ENCODE assay signal across 31 cellular contexts in the genomic region with DNA sequence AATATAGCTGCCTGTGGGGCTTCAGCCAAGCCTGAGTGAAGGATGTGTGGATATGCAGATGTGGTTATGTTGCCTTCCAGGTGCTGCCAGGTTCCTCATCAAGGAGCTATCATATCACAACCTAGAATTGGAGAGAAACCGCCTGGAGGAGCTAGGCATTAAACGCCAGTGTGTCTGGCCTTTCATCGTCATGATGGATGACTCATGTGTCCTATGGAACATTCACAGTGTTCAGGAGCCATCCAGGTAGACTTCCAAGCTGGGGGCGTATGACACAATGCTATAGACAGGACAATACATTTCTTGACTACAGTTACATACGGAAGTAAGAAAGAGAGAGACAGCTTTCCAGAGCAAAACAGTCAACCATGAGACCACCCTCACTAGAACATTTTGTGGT.
"Had no signal": no experiment of that assay in that cellular context is flagged by ENCODE, and none has a peak within 500 bp of the region (broad histone marks: within the 10 kb centered on the region; RNA-seq: fewer than 3 reads in every experiment).

No MANE protein-coding gene starts in this region.

- ATAC-seq: activated CD4-positive, CD25-positive, alpha-beta regulatory T cell treated with anti-CD3 and anti-CD28 coated beads, Interleukin-2, amount 50 U/mL, for 24 hours; mucosa of descending colon; sciatic nerve; stimulated activated effector memory CD8-positive, alpha-beta T cell treated with anti-CD3 and anti-CD28 coated beads, Interleukin-12 subunit alpha, Interleukin-12 subunit beta, amount 100 ng/mL, for 72 hours; T-cell had no signal

- H3K27ac ChIP-seq: adrenal gland, ascending aorta, brain microvascular endothelial cell, epithelial cell of prostate, esophagus squamous epithelium, left lung, lower lobe of right lung, neutrophil, skin epidermis, thoracic aorta, upper lobe of left lung, VCaP had no signal

- DNase-seq: activated CD4-positive, alpha-beta memory T cell treated with anti-CD3 and anti-CD28 coated beads for 36 hours; activated CD4-positive, alpha-beta T cell treated with anti-CD3 and anti-CD28 coated beads for 48 hours; activated CD8-positive, alpha-beta memory T cell treated with anti-CD3 and anti-CD28 coated beads, Interleukin-2, amount 50 U/mL, for 4 hours; activated effector memory CD4-positive, alpha-beta T cell treated with anti-CD3 and anti-CD28 coated beads, Interleukin-2, amount 50 U/mL, for 16 hours; activated naive CD4-positive, alpha-beta T cell treated with anti-CD3 and anti-CD28 coated beads for 36 hours; activated naive CD8-positive, alpha-beta T cell treated with anti-CD3 and anti-CD28 coated beads for 36 hours; activated T-cell treated with anti-CD3 and anti-CD28 coated beads, Interleukin-2, amount 50 U/mL, for 1 hour; adrenal gland; brain microvascular endothelial cell; central memory CD4-positive, alpha-beta T cell; endodermal cell; esophagus squamous epithelium; left lung; lower lobe of right lung; mucosa of descending colon; stimulated activated CD4-positive, alpha-beta T cell treated with anti-CD3 and anti-CD28 coated beads, Interleukin-4, amount 100 ng/mL, for 24 hours; T-cell; upper lobe of left lung had no signal

- H3K4me1 Mint-ChIP-seq: activated naive CD8-positive, alpha-beta T cell treated with anti-CD3 and anti-CD28 coated beads for 36 hours; nephron; stimulated activated effector memory CD8-positive, alpha-beta T cell treated with anti-CD3 and anti-CD28 coated beads, Interleukin-12 subunit alpha, Interleukin-12 subunit beta, amount 100 ng/mL, for 72 hours; T-cell had no signal

- H3K27ac Mint-ChIP-seq: activated CD4-positive, alpha-beta memory T cell treated with anti-CD3 and anti-CD28 coated beads for 36 hours; activated naive CD4-positive, alpha-beta T cell treated with anti-CD3 and anti-CD28 coated beads for 36 hours; activated naive CD8-positive, alpha-beta T cell treated with anti-CD3 and anti-CD28 coated beads for 36 hours; activated T-helper 1 cell treated with anti-CD3 and anti-CD28 coated beads, Interleukin-12 subunit alpha, Interleukin-12 subunit beta, Interleukin-2, Interleukin-4 antibody, amounts not matched to agents 30 ng/mL and 10 ng/mL and 1 ng/mL, durations not matched to agents 14 hours and 24 hours and 36 hours; dendritic cell treated with granulocyte-macrophage colony-stimulating factor and Interleukin-4, amounts not matched to agents 40 ng/mL and 50 ng/mL, for 4 days; endodermal cell; nephron; stimulated activated effector memory CD8-positive, alpha-beta T cell treated with anti-CD3 and anti-CD28 coated beads, Interleukin-12 subunit alpha, Interleukin-12 subunit beta, amount 100 ng/mL, for 72 hours; stimulated activated naive CD8-positive, alpha-beta T cell treated with anti-CD3 and anti-CD28 coated beads, Interleukin-15, Interleukin-2, amounts not matched to agents 100 ng/mL and 50 ng/mL, for 24 hours; T-cell had no signal

- H3K4me1 ChIP-seq: adrenal gland, ascending aorta, esophagus squamous epithelium, left lung, lower lobe of right lung, upper lobe of left lung had no signal

- H3K36me3 ChIP-seq: adrenal gland had no signal

- H3K4me3 Mint-ChIP-seq: activated CD4-positive, alpha-beta memory T cell treated with anti-CD3 and anti-CD28 coated beads for 36 hours; activated naive CD4-positive, alpha-beta T cell treated with anti-CD3 and anti-CD28 coated beads for 36 hours; activated naive CD8-positive, alpha-beta T cell treated with anti-CD3 and anti-CD28 coated beads for 36 hours; activated T-helper 1 cell treated with anti-CD3 and anti-CD28 coated beads, Interleukin-12 subunit alpha, Interleukin-12 subunit beta, Interleukin-2, Interleukin-4 antibody, amounts not matched to agents 30 ng/mL and 10 ng/mL and 1 ng/mL, durations not matched to agents 14 hours and 24 hours and 36 hours; dendritic cell treated with granulocyte-macrophage colony-stimulating factor and Interleukin-4, amounts not matched to agents 40 ng/mL and 50 ng/mL, for 4 days; endodermal cell; nephron; stimulated activated effector memory CD8-positive, alpha-beta T cell treated with anti-CD3 and anti-CD28 coated beads, Interleukin-12 subunit alpha, Interleukin-12 subunit beta, amount 100 ng/mL, for 72 hours; stimulated activated naive CD8-positive, alpha-beta T cell treated with anti-CD3 and anti-CD28 coated beads, Interleukin-15, Interleukin-2, amounts not matched to agents 100 ng/mL and 50 ng/mL, for 24 hours; T-cell had no signal

- H3K9me3 Mint-ChIP-seq: activated T-helper 1 cell treated with anti-CD3 and anti-CD28 coated beads, Interleukin-12 subunit alpha, Interleukin-12 subunit beta, Interleukin-2, Interleukin-4 antibody, amounts not matched to agents 30 ng/mL and 10 ng/mL and 1 ng/mL, durations not matched to agents 14 hours and 24 hours and 36 hours; endodermal cell; nephron; stimulated activated effector memory CD8-positive, alpha-beta T cell treated with anti-CD3 and anti-CD28 coated beads, Interleukin-12 subunit alpha, Interleukin-12 subunit beta, amount 100 ng/mL, for 72 hours had no signal

- H3K27me3 ChIP-seq: adrenal gland, ascending aorta, brain microvascular endothelial cell, esophagus squamous epithelium, left lung, neutrophil, upper lobe of left lung had no signal

- H3K36me3 Mint-ChIP-seq: stimulated activated effector memory CD8-positive, alpha-beta T cell treated with anti-CD3 and anti-CD28 coated beads, Interleukin-12 subunit alpha, Interleukin-12 subunit beta, amount 100 ng/mL, for 72 hours had no signal

- H3K9me3 ChIP-seq: adrenal gland, ascending aorta, esophagus squamous epithelium, lower lobe of right lung, mucosa of descending colon, neutrophil, thoracic aorta, upper lobe of left lung had no signal

- H3K27me3 Mint-ChIP-seq: activated CD4-positive, alpha-beta memory T cell treated with anti-CD3 and anti-CD28 coated beads for 36 hours; activated naive CD8-positive, alpha-beta T cell treated with anti-CD3 and anti-CD28 coated beads for 36 hours; dendritic cell treated with granulocyte-macrophage colony-stimulating factor and Interleukin-4, amounts not matched to agents 40 ng/mL and 50 ng/mL, for 4 days; stimulated activated naive CD8-positive, alpha-beta T cell treated with anti-CD3 and anti-CD28 coated beads, Interleukin-15, Interleukin-2, amounts not matched to agents 100 ng/mL and 50 ng/mL, for 24 hours; T-cell had no signal

- H3K4me3 ChIP-seq: adrenal gland, ascending aorta, esophagus squamous epithelium, left lung, lower lobe of right lung, mucosa of descending colon, skin epidermis, thoracic aorta, upper lobe of left lung had no signal
